In the genomic region with DNA sequence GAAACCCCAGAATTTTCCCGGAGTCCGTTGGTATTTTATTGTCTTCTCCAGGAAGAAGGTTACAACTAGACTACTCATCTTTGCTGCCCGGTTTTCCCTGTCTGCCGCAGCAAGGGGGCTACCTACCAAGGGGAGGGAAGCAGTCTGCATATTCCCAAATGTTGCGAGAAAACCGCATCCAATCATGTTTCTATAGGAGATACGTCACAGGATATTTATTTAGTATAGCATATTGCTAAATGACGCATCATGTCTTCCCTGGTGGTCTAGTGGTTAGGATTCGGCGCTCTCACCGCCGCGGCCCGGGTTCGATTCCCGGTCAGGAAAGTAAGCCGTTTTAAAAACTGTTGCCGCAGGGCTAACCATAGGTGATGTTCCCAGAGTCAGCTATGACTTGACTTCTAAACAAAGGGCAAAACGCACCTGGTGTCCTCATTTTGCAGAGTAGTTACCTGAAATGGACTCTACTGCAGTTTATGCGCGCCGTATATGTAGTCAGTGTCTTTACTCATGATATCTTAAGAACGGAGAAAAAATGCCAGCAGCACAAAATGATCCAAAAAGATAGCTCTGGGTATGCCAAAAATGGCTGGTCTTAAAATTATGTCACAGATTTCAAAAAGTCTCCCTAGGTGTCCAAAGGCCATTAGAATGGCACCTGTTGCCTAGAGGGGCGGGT, we compare ENCODE assay signal across 1 cellular context.
TF ChIP-seq lines count a peak whose summit lies in the region.

No MANE protein-coding gene starts in this region.

TF ChIP-seq in Ishikawa, 13 proteins besides CTCF, POLR2A, EP300 and RAD21:
- TF ChIP-seq CEBPB (IDR thresholded peaks at IDR 0.05) (peak; percentile 69), TAF1 (IDR thresholded peaks at IDR 0.05; ENCODE audit: low read depth) (peak; percentile 11; the same call in 1 of the 2 replicates), EGR1 (IDR thresholded peaks at IDR 0.05) (no peak), ZBTB7A (IDR thresholded peaks at IDR 0.05; ENCODE audit: low read depth) (no peak), NFIC (IDR thresholded peaks at IDR 0.05) (no peak), TCF12 (IDR thresholded peaks at IDR 0.05; ENCODE audit: low read depth) (peak; percentile 31), TEAD4 (IDR thresholded peaks at IDR 0.05) (peak; percentile 93), CREB1 (IDR thresholded peaks at IDR 0.05; ENCODE audit: low read depth) (peak; percentile 59; the same call in 1 of the 2 replicates), FOXM1 (IDR thresholded peaks at IDR 0.05; ENCODE audit: borderline replicate concordance, low read depth) (0 out of 2 replicates have a peak, but pooled peaks have one; percentile 35), YY1 (IDR thresholded peaks at IDR 0.05; ENCODE audit: low read depth) (peak; percentile 67; the same call in 1 of the 2 replicates)
- TF ChIP-seq, protein P1, sequence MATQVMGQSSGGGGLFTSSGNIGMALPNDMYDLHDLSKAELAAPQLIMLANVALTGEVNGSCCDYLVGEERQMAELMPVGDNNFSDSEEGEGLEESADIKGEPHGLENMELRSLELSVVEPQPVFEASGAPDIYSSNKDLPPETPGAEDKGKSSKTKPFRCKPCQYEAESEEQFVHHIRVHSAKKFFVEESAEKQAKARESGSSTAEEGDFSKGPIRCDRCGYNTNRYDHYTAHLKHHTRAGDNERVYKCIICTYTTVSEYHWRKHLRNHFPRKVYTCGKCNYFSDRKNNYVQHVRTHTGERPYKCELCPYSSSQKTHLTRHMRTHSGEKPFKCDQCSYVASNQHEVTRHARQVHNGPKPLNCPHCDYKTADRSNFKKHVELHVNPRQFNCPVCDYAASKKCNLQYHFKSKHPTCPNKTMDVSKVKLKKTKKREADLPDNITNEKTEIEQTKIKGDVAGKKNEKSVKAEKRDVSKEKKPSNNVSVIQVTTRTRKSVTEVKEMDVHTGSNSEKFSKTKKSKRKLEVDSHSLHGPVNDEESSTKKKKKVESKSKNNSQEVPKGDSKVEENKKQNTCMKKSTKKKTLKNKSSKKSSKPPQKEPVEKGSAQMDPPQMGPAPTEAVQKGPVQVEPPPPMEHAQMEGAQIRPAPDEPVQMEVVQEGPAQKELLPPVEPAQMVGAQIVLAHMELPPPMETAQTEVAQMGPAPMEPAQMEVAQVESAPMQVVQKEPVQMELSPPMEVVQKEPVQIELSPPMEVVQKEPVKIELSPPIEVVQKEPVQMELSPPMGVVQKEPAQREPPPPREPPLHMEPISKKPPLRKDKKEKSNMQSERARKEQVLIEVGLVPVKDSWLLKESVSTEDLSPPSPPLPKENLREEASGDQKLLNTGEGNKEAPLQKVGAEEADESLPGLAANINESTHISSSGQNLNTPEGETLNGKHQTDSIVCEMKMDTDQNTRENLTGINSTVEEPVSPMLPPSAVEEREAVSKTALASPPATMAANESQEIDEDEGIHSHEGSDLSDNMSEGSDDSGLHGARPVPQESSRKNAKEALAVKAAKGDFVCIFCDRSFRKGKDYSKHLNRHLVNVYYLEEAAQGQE (IDR thresholded peaks at IDR 0.05; ENCODE audit: low read depth): no peak
- TF ChIP-seq, protein P2, sequence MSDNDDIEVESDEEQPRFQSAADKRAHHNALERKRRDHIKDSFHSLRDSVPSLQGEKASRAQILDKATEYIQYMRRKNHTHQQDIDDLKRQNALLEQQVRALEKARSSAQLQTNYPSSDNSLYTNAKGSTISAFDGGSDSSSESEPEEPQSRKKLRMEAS (IDR thresholded peaks at IDR 0.05): peak; percentile 47
- TF ChIP-seq, protein P3, sequence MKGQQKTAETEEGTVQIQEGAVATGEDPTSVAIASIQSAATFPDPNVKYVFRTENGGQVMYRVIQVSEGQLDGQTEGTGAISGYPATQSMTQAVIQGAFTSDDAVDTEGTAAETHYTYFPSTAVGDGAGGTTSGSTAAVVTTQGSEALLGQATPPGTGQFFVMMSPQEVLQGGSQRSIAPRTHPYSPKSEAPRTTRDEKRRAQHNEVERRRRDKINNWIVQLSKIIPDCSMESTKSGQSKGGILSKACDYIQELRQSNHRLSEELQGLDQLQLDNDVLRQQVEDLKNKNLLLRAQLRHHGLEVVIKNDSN (IDR thresholded peaks at IDR 0.05): peak; percentile 14; the same call in 1 of the 2 replicates
